ENCODE assay signal across 1 cellular context in the genomic region with DNA sequence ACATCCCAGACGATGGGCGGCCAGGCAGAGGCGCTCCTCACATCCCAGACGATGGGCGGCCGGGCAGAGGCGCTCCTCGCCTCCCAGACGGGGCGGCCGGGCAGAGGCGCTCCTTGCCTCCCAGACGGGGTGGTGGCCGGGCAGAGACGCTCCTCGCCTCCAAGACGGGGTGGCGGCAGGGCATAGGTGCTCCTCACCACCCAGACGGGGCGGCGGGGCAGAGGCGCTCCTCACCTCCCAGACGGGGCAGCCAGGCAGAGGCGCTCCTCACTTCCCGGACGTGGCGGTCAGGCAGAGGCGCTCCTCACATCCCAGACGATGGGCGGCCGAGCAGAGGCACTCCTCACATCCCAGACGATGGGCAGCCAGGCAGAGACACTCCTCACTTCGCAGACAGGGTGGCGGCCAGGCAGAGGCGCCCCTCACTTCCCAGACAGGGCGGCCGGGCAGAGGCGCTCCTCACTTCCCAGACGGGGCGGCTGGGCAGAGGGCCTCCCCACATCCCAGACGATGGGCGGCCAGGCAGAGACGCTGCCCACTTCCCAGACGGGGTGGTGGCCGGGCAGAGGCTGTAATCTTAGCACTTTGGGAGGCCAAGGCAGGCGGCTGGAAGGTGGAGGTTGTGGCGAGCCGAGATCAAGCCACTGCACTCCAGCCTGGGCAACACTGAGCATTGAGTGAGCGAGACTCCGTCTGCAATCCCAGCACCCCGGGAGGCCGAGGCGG. TPM values are rescaled to one million over a fixed set of nuclear protein-coding genes. Genes with fewer than 3 reads are reported as not detected.
"Had no signal": no experiment of that assay in that cellular context is flagged by ENCODE, and none has a peak within 500 bp of the region (broad histone marks: within the 10 kb centered on the region; RNA-seq: fewer than 3 reads in every experiment).

No MANE protein-coding gene starts in this region.

RNA-seq across cellular contexts. Expression of gene UNC13B, which starts 22.1 kb away (rescaled TPM):
- polyA plus RNA-seq: IgD-negative memory B cell had no signal
